1 cellular context compared by ENCODE assay signal in the genomic region with DNA sequence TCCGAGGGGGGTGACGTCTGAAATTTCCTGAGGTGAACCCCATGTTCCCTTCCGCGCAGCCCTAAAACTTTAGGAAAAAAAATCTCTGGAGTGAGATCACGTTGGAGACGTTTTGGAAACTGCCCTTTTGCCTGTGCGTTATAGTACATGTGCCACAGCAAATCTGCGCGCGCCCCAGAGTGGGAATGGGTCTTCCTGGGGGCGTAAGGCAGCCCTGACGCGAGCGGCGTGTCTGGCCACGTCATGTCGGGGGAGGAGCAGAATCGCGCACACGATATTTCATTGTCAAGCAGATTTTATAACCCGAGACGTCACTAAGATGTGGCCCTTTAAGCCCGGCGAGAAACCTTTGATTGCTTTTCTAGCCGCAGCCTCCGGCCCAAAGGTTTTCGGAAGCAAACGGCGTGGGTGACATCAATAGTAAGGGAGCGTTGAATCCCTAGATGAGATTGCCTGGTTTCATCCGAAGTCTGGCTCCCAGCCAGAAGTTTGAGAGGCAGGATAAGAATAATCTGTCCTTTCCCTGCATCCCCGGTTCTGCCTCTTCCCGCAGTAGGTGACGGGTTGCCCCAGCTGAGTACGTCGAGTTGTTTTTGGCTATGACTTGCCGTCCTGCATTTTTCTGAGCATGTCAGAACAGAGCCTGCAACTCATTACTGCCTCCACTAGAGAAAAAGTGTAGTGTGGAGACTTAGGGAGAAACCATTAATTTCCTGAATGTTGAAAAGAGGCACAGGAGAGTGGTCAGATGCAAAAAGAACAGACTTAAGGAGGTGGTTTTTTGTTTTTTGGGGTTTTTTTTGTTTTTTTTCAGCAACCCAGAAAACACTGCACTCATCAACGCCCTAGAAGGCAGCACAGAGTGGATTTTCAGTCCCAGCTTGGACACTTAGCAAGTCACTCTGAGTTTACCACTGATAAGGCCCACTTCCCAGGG.
TF ChIP-seq lines count a peak whose summit lies in the region.

No MANE protein-coding gene starts in this region.

TF ChIP-seq in GM12878, 131 proteins besides CTCF, POLR2A, EP300 and RAD21 (continued from another document and continues in another):
- TF ChIP-seq ZNF592 (IDR thresholded peaks at IDR 0.05) (no peak), ELK1 (IDR thresholded peaks at IDR 0.05; ENCODE audit: low read depth, low read length) (0 out of 2 replicates have a peak, but pooled peaks have one; percentile 48), ZBTB40 (IDR thresholded peaks at IDR 0.05; ENCODE audit: borderline replicate concordance) (peak; percentile 19; the same call in 1 of the 2 replicates), FOS (IDR thresholded peaks at IDR 0.05; ENCODE audit: borderline replicate concordance, extremely low read depth, insufficient read length) (no peak), POLR2AphosphoS2 (IDR thresholded peaks at IDR 0.05; ENCODE audit: low read depth, low read length) (no peak; the same call in 1 of the 2 replicates), IKZF1 (conservative IDR thresholded peaks at IDR 0.05) (peak; percentile 81), TCF12 (IDR thresholded peaks at IDR 0.05; ENCODE audit: low read depth, low read length) (no peak), TAF1 (IDR thresholded peaks at IDR 0.05; ENCODE audit: borderline replicate concordance, low read depth, low read length) (peak; percentile 47; the same call in 1 of the 2 replicates), NR2C1 (IDR thresholded peaks at IDR 0.05) (no peak), IRF4 (IDR thresholded peaks at IDR 0.05; ENCODE audit: low read depth, low read length) (0 out of 2 replicates have a peak, but pooled peaks have one; percentile 42), MYB (IDR thresholded peaks at IDR 0.05; ENCODE audit: borderline replicate concordance, low read depth, low read length) (no peak), TBL1XR1 (IDR thresholded peaks at IDR 0.05; ENCODE audit: low read depth, low read length) (0 out of 2 replicates have a peak, but pooled peaks have one; percentile 18), ZBED1 (IDR thresholded peaks at IDR 0.05; ENCODE audit: borderline replicate concordance) (peak; percentile 100), PML (IDR thresholded peaks at IDR 0.05; ENCODE audit: low read length) (no peak), PAX8 (IDR thresholded peaks at IDR 0.05) (no peak), MEF2A (IDR thresholded peaks at IDR 0.05; ENCODE audit: insufficient read depth, low read depth, low read length) (no peak), NFYA (IDR thresholded peaks at IDR 0.05; ENCODE audit: borderline replicate concordance, low read depth, low read length) (no peak), GATAD2B (conservative IDR thresholded peaks at IDR 0.05; ENCODE audit: low read depth) (no peak), JUND (IDR thresholded peaks at IDR 0.05; ENCODE audit: low read depth, low read length) (peak; percentile 98), KDM1A (IDR thresholded peaks at IDR 0.05; ENCODE audit: borderline replicate concordance) (no peak), SRF (IDR thresholded peaks at IDR 0.05; ENCODE audit: low read depth in 2 of 2, low read length in 2 of 2) (no peak), YY1 (IDR thresholded peaks at IDR 0.05; ENCODE audit: low read depth, low read length) (no peak), PAX5 (IDR thresholded peaks at IDR 0.05; ENCODE audit: borderline replicate concordance, low read depth, low read length) (no peak; the same call in 1 of the 2 replicates), SREBF2 (IDR thresholded peaks at IDR 0.05; ENCODE audit: low read length) (no peak; the same call in 1 of the 2 replicates), TCF7 (IDR thresholded peaks at IDR 0.05; ENCODE audit: borderline replicate concordance) (no peak), CEBPB (IDR thresholded peaks at IDR 0.05; ENCODE audit: borderline replicate concordance in 1 of 2, low read depth in 2 of 2, low read length in 2 of 2) (no peak), POLR2AphosphoS5 (IDR thresholded peaks at IDR 0.05; ENCODE audit: low read length) (peak; percentile 71; the same call in 1 of the 2 replicates), FOXK2 (IDR thresholded peaks at IDR 0.05) (peak; percentile 99), CBFB (IDR thresholded peaks at IDR 0.05; ENCODE audit: low read depth) (peak; percentile 24; the same call in 1 of the 2 replicates), STAT3 (IDR thresholded peaks at IDR 0.05; ENCODE audit: low read depth, low read length) (no peak), SIX5 (IDR thresholded peaks at IDR 0.05; ENCODE audit: low read depth, low read length, severe bottlenecking) (peak; percentile 47), RELA (IDR thresholded peaks at IDR 0.05; ENCODE audit: borderline replicate concordance, partially characterized antibody) (no peak), HDAC2 (IDR thresholded peaks at IDR 0.05) (no peak), MAX (IDR thresholded peaks at IDR 0.05; ENCODE audit: low read depth, low read length) (no peak; the same call in 1 of the 2 replicates), MEF2B (IDR thresholded peaks at IDR 0.05; ENCODE audit: partially characterized antibody, poor library complexity, severe bottlenecking) (no peak)
- TF ChIP-seq, protein P1, sequence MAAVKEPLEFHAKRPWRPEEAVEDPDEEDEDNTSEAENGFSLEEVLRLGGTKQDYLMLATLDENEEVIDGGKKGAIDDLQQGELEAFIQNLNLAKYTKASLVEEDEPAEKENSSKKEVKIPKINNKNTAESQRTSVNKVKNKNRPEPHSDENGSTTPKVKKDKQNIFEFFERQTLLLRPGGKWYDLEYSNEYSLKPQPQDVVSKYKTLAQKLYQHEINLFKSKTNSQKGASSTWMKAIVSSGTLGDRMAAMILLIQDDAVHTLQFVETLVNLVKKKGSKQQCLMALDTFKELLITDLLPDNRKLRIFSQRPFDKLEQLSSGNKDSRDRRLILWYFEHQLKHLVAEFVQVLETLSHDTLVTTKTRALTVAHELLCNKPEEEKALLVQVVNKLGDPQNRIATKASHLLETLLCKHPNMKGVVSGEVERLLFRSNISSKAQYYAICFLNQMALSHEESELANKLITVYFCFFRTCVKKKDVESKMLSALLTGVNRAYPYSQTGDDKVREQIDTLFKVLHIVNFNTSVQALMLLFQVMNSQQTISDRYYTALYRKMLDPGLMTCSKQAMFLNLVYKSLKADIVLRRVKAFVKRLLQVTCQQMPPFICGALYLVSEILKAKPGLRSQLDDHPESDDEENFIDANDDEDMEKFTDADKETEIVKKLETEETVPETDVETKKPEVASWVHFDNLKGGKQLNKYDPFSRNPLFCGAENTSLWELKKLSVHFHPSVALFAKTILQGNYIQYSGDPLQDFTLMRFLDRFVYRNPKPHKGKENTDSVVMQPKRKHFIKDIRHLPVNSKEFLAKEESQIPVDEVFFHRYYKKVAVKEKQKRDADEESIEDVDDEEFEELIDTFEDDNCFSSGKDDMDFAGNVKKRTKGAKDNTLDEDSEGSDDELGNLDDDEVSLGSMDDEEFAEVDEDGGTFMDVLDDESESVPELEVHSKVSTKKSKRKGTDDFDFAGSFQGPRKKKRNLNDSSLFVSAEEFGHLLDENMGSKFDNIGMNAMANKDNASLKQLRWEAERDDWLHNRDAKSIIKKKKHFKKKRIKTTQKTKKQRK (IDR thresholded peaks at IDR 0.05; ENCODE audit: low read depth, low read length), result no peak
- TF ChIP-seq, protein P2, sequence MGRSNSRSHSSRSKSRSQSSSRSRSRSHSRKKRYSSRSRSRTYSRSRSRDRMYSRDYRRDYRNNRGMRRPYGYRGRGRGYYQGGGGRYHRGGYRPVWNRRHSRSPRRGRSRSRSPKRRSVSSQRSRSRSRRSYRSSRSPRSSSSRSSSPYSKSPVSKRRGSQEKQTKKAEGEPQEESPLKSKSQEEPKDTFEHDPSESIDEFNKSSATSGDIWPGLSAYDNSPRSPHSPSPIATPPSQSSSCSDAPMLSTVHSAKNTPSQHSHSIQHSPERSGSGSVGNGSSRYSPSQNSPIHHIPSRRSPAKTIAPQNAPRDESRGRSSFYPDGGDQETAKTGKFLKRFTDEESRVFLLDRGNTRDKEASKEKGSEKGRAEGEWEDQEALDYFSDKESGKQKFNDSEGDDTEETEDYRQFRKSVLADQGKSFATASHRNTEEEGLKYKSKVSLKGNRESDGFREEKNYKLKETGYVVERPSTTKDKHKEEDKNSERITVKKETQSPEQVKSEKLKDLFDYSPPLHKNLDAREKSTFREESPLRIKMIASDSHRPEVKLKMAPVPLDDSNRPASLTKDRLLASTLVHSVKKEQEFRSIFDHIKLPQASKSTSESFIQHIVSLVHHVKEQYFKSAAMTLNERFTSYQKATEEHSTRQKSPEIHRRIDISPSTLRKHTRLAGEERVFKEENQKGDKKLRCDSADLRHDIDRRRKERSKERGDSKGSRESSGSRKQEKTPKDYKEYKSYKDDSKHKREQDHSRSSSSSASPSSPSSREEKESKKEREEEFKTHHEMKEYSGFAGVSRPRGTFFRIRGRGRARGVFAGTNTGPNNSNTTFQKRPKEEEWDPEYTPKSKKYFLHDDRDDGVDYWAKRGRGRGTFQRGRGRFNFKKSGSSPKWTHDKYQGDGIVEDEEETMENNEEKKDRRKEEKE (IDR thresholded peaks at IDR 0.05), result peak; percentile 96
- TF ChIP-seq, protein P3, sequence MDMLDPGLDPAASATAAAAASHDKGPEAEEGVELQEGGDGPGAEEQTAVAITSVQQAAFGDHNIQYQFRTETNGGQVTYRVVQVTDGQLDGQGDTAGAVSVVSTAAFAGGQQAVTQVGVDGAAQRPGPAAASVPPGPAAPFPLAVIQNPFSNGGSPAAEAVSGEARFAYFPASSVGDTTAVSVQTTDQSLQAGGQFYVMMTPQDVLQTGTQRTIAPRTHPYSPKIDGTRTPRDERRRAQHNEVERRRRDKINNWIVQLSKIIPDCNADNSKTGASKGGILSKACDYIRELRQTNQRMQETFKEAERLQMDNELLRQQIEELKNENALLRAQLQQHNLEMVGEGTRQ (IDR thresholded peaks at IDR 0.05; ENCODE audit: borderline replicate concordance, low read depth, low read length), result no peak
- TF ChIP-seq, protein P4, sequence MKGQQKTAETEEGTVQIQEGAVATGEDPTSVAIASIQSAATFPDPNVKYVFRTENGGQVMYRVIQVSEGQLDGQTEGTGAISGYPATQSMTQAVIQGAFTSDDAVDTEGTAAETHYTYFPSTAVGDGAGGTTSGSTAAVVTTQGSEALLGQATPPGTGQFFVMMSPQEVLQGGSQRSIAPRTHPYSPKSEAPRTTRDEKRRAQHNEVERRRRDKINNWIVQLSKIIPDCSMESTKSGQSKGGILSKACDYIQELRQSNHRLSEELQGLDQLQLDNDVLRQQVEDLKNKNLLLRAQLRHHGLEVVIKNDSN (IDR thresholded peaks at IDR 0.05; ENCODE audit: borderline replicate concordance, extremely low read length, insufficient read depth, low read depth, low read length), result no peak
